Comparison of ENCODE assay signal across 14 cellular contexts in genomic region chr6:88919032-88919431, GRCh38. TPM values are rescaled to one million over a fixed set of nuclear protein-coding genes. Genes with fewer than 3 reads are reported as not detected.
DNase-seq lines count a peak whose midpoint lies in the region; ATAC-seq, FAIRE-seq and TF ChIP-seq lines count a peak whose summit lies in the region.
"Had no signal": no experiment of that assay in that cellular context is flagged by ENCODE, and none has a peak within 500 bp of the region (broad histone marks: within the 10 kb centered on the region; RNA-seq: fewer than 3 reads in every experiment).

No MANE protein-coding gene starts in this region.

- no peak for DNase-seq in RWPE1 (ENCODE audit: low spot score)
- DNase-seq in fibroblast of peridontal ligament (ENCODE audit: extremely low read depth) = peak; percentile 38
- DNase-seq in activated effector memory CD4-positive, alpha-beta T cell treated with Interleukin-2 at 50 U/mL for 16 hours = no peak
- DNase-seq in T-cell = no peak
- DNase-seq: Caco-2; effector memory CD8-positive, alpha-beta T cell; naive B cell; NCI-H2029; Right ventricle myocardium superior had no signal

- peaks cover 44% of the 10 kb centered on the region for H3K36me3 Mint-ChIP-seq in T-cell

- ATAC-seq in HG03175 (IDR thresholded peaks at IDR 0.05; ENCODE audit: unreplicated experiment) (no peak), esophagus mucosa (no peak), T-cell (replicated peaks in 1 of 4) (no peak)
- ATAC-seq: activated naive CD4-positive, alpha-beta T cell treated with anti-CD3 and anti-CD28 coated beads, Interleukin-2, amount 50 U/mL, for 72 hours; effector memory CD8-positive, alpha-beta T cell had no signal

- no peak overlapping the region for H3K4me3 Mint-ChIP-seq in T-cell
- H3K4me3 Mint-ChIP-seq: effector memory CD8-positive, alpha-beta T cell; naive B cell had no signal

- CTCF ChIA-PET in RWPE1 (lab: Yijun Ruan, JAX) = interaction anchor here (0.6 to 1.4 kb wide), 5 partner anchors 13 to 1088 kb away, joined by 3 to 4 read pairs (median 3); no protein-coding TSS in a partner anchor
- CTCF ChIA-PET in T-cell (lab: Charles Lee) = interaction anchor here (0.6 to 2.0 kb wide), 2 partner anchors 453 to 1526 kb away, joined by 4 to 7 read pairs; no protein-coding TSS in a partner anchor

- H3K9me3 Mint-ChIP-seq in T-cell = peaks cover 0 to 8% (median 0%) of the 10 kb centered on the region in 3 donors
- H3K9me3 Mint-ChIP-seq: activated naive CD4-positive, alpha-beta T cell treated with anti-CD3 and anti-CD28 coated beads, Interleukin-2, amount 50 U/mL, for 72 hours; effector memory CD8-positive, alpha-beta T cell had no signal

- no peak overlapping the region for H3K27ac ChIP-seq in RWPE1

- peak; percentile 33; the same call in 1 of the 2 replicates for TF ChIP-seq CTCF in RWPE1 (conservative IDR thresholded peaks at IDR 0.05; ENCODE audit: low read depth)

- FAIRE-seq in A204.1 (lab: Jason Lieb, UNC) (peak; percentile 93), G401.6 (lab: Jason Lieb, UNC) (peak; percentile 91)

- H3K27ac Mint-ChIP-seq in T-cell = no peak overlapping the region
- H3K27ac Mint-ChIP-seq: activated naive CD4-positive, alpha-beta T cell treated with anti-CD3 and anti-CD28 coated beads, Interleukin-2, amount 50 U/mL, for 72 hours had no signal

- H3K27me3 Mint-ChIP-seq in T-cell = no peaks in the 10 kb centered on the region
- H3K27me3 Mint-ChIP-seq: effector memory CD8-positive, alpha-beta T cell; naive B cell had no signal

- POLR2A ChIA-PET in RWPE1 (lab: Yijun Ruan, JAX; ENCODE audit: low non-redundant PET) (interaction anchor here (0.7 kb wide), 1 partner anchor 816 kb away, joined by 6 read pairs; no protein-coding TSS in a partner anchor), T-cell (lab: Charles Lee) (interaction anchor here in 1 of 2 donors (0.5 to 0.6 kb wide), 2 partner anchors 41 to 151 kb away, joined by 3 to 4 read pairs; no protein-coding TSS in a partner anchor)

- peaks cover 29 to 30% (median 29%) of the 10 kb centered on the region in 3 donors for H3K4me1 Mint-ChIP-seq in T-cell

RNA-seq across cellular contexts. Expression of gene RNGTT, which starts 44.4 kb away (rescaled TPM):
- total RNA-seq in esophagus mucosa = 8.1 TPM
- total RNA-seq in T-cell = 10 to 100 TPM; 16.6 to 22.2 (median 17.5) TPM
